8 cellular contexts compared by ENCODE assay signal in the genomic region with DNA sequence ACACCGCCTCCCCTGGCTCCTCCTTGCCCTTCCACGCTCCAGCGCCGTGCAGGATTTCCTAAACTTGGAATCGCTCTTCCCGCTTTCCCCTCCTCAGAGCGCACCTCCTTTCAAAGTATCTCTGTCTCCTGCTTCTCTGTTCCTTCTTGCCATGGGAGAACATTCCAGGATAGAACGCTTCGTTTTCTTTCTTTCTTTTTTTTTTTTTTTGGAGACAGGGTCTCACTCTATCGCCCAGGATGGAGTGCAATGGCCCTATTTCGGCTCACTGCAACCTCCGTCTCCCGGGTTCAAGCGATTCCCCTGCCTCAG. TPM values are rescaled to one million over a fixed set of nuclear protein-coding genes. Genes with fewer than 3 reads are reported as not detected.
DNase-seq lines count a peak whose midpoint lies in the region; ATAC-seq and TF ChIP-seq lines count a peak whose summit lies in the region.

No MANE protein-coding gene starts in this region.

- H3K4me3 ChIP-seq in HAP-1: peak overlapping the region; percentile 99
- peak overlapping the region; percentile 63 for H3K4me3 ChIP-seq in right cardiac atrium (ENCODE audit: low read length)
- H3K4me3 ChIP-seq in skeletal muscle tissue (ENCODE audit: low read length in 3 of 3): peak overlapping the region; percentile 86 to 97 (median 95)

- peak overlapping the region; percentile 81 for H3K27ac Mint-ChIP-seq in activated B cell treated with CpG ODN at 0.5 μM for 24 hours

- TF ChIP-seq CTCF in activated B cell treated with CpG ODN at 0.5 μM for 24 hours (IDR thresholded peaks at IDR 0.05): no peak

- intact Hi-C loops in activated B cell treated with CpG ODN at 0.5 μM for 24 hours (cut with micrococcal nuclease) (loop anchor here (1.0 to 5.0 kb wide), 7 partner anchors 201 to 1041 kb away; a partner anchor contains a TSS), right cardiac atrium (cut with DNase I) (no loop called here), posterior vena cava (cut with DNase I) (loop anchor here in 1 of 2 donors (10.0 kb wide), 1 partner anchor 478 kb away; no protein-coding TSS in a partner anchor)

- in situ Hi-C loops in HAP-1 (cut with MboI; ENCODE audit: low sequenced_read_pairs): no loop called here

- H3K9me3 ChIP-seq in HAP-1 (no peaks in the 10 kb centered on the region), right cardiac atrium (ENCODE audit: control insufficient read depth, low read length) (no peaks in the 10 kb centered on the region), skeletal muscle tissue (ENCODE audit: control insufficient read depth in 3 of 3, low read length in 3 of 3) (no peaks in the 10 kb centered on the region)

- 21% methylated on average over 14 of the region's 14 CpGs for WGBS in right cardiac atrium

- H3K27ac ChIP-seq in right cardiac atrium (ENCODE audit: low read length) (peak overlapping the region; percentile 97), skeletal muscle tissue (ENCODE audit: low read depth, low read length) (peak overlapping the region; percentile 96)

- peaks cover 26% of the 10 kb centered on the region for H3K36me3 ChIP-seq in HAP-1 (replicated peaks)
- H3K36me3 ChIP-seq in skeletal muscle tissue (ENCODE audit: control insufficient read depth in 3 of 3, insufficient read depth in 3 of 3, low read length in 3 of 3): peaks cover 0 to 4% (median 0%) of the 10 kb centered on the region in 3 donors

- H3K27me3 ChIP-seq in HAP-1 (ENCODE audit: low read depth) (no peaks in the 10 kb centered on the region), right cardiac atrium (ENCODE audit: control insufficient read depth, insufficient read depth) (no peaks in the 10 kb centered on the region), skeletal muscle tissue (ENCODE audit: control insufficient read depth in 3 of 3, insufficient read depth in 3 of 3, low read length in 3 of 3) (no peaks in the 10 kb centered on the region)

- peaks cover 2% of the 10 kb centered on the region for H3K27me3 Mint-ChIP-seq in activated B cell treated with CpG ODN at 0.5 μM for 24 hours

- no peak for ATAC-seq in activated B cell treated with CpG ODN at 0.5 μM for 24 hours (ENCODE audit: low read depth)
- ATAC-seq in right cardiac atrium: no peak
- no peak for ATAC-seq in HG02763 (IDR thresholded peaks at IDR 0.05; ENCODE audit: unreplicated experiment)

- peak overlapping the region; percentile 82 to 98 (median 98) for H3K9ac ChIP-seq in skeletal muscle tissue (ENCODE audit: low read depth in 1 of 3, low read length in 3 of 3)

- POLR2A ChIA-PET in activated B cell treated with CpG ODN at 0.5 μM for 24 hours (lab: Charles Lee): interaction anchor here (0.5 to 3.1 kb wide), 9 partner anchors 8 to 1121 kb away, joined by 3 to 19 read pairs (median 3); a partner anchor contains a TSS

- H3K4me1 Mint-ChIP-seq in activated B cell treated with CpG ODN at 0.5 μM for 24 hours: peaks cover 30% of the 10 kb centered on the region

- H3K9me3 Mint-ChIP-seq in activated B cell treated with CpG ODN at 0.5 μM for 24 hours: no peaks in the 10 kb centered on the region

- H3K4me1 ChIP-seq in HAP-1: peaks cover 16% of the 10 kb centered on the region
- H3K4me1 ChIP-seq in right cardiac atrium (ENCODE audit: control insufficient read depth, insufficient read depth, low read length): peaks cover 1% of the 10 kb centered on the region
- H3K4me1 ChIP-seq in skeletal muscle tissue (ENCODE audit: control insufficient read depth in 3 of 3, insufficient read depth in 3 of 3, low read length in 3 of 3): peaks cover 5 to 20% (median 12%) of the 10 kb centered on the region in 3 donors

- DNase-seq in HAP-1 (ENCODE audit: low spot score in 2 of 2): no peak
- no peak for DNase-seq in activated B cell treated with CpG ODN at 0.5 μM for 24 hours
- DNase-seq in right cardiac atrium: no peak
- no peak for DNase-seq in cortex of kidney (lab: John Stamatoyannopoulos, UW)
- DNase-seq in posterior vena cava (ENCODE audit: low spot score): no peak
- DNase-seq in kidney tubule cell (ENCODE audit: low spot score): no peak

- H3K36me3 Mint-ChIP-seq in activated B cell treated with CpG ODN at 0.5 μM for 24 hours (ENCODE audit: low read depth): peaks cover 20% of the 10 kb centered on the region

- CTCF ChIA-PET in activated B cell treated with CpG ODN at 0.5 μM for 24 hours (lab: Charles Lee): no interaction called here

- H3K4me3 Mint-ChIP-seq in activated B cell treated with CpG ODN at 0.5 μM for 24 hours: peak overlapping the region; percentile 90

RNA-seq across cellular contexts. Expression of a gene that starts 0.6 kb away (rescaled TPM):
- 25.2 and 27.4 TPM in 2 replicates for total RNA-seq in activated B cell treated with CpG ODN at 0.5 μM for 24 hours
- total RNA-seq in right cardiac atrium: 10 to 100 TPM in 3 of 4 donors, 1 to 10 TPM in 1; 9.3 to 13.8 (median 10.5) TPM
- 2.9 TPM for polyA plus RNA-seq in right cardiac atrium
- total RNA-seq in skeletal muscle tissue: 28.2 TPM
- 10 to 100 TPM; 11.8 to 12.8 TPM for total RNA-seq in posterior vena cava
